13 cellular contexts compared by ENCODE assay signal in genomic region chr12:50699940-50700339, GRCh38.
"Had no signal": no experiment of that assay in that cellular context is flagged by ENCODE, and none has a peak within 500 bp of the region (broad histone marks: within the 10 kb centered on the region; RNA-seq: fewer than 3 reads in every experiment).

No MANE protein-coding gene starts in this region.

- DNase-seq: activated B cell treated with CpG ODN at 0.5 μM for 24 hours; activated CD4-positive, alpha-beta memory T cell treated with anti-CD3 and anti-CD28 coated beads, Interleukin-2, amount 10 ng/mL, durations not matched to agents 7 days and 5 days; activated CD4-positive, alpha-beta T cell treated with anti-CD3 and anti-CD28 coated beads for 48 hours; activated CD8-positive, alpha-beta memory T cell treated with anti-CD3 and anti-CD28 coated beads, Interleukin-2, amount 10 ng/mL, durations not matched to agents 7 days and 5 days; dermis blood vessel endothelial cell; effector memory CD8-positive, alpha-beta T cell; esophagus squamous epithelium; mucosa of descending colon; naive B cell; stimulated activated CD4-positive, alpha-beta T cell treated with anti-CD3 and anti-CD28 coated beads, Interleukin-2, amount 100 ng/mL, for 24 hours; stimulated activated naive CD4-positive, alpha-beta T cell treated with Interleukin-2 at 50 U/mL for 16 hours; thyroid gland had no signal

- ATAC-seq: activated CD8-positive, alpha-beta memory T cell treated with anti-CD3 and anti-CD28 coated beads, Interleukin-2, amount 10 ng/mL, durations not matched to agents 7 days and 5 days; effector memory CD8-positive, alpha-beta T cell; mucosa of descending colon had no signal

- H3K4me3 ChIP-seq: esophagus squamous epithelium, mucosa of descending colon, right atrium auricular region, thyroid gland had no signal
